8 cellular contexts compared by ENCODE assay signal in genomic region chr16:2155091-2156024, GRCh38. TPM values are rescaled to one million over a fixed set of nuclear protein-coding genes. Genes with fewer than 3 reads are reported as not detected.
DNase-seq lines count a peak whose midpoint lies in the region; ATAC-seq, FAIRE-seq and TF ChIP-seq lines count a peak whose summit lies in the region.

Gene TRAF7, plus strand, starts transcription at chr16:2155782. Its CDS starts 8,139 bp downstream, at chr16:2163921.

- H3K27ac ChIP-seq in pancreas (peak within 1 kb of the TSS; percentile 55 to 79 (median 70)), tibial artery (peak within 1 kb of the TSS; percentile 78 to 84)

- peak within 1 kb of the TSS; percentile 92 for H3K4me3 ChIP-seq in GM12875 (ENCODE audit: low read depth, low read length)
- H3K4me3 ChIP-seq in adipocyte (ENCODE audit: low read length), result peak within 1 kb of the TSS; percentile 99
- H3K4me3 ChIP-seq in pancreas, result peak within 1 kb of the TSS; percentile 48 to 86 (median 58)
- peak within 1 kb of the TSS; percentile 71 to 78 for H3K4me3 ChIP-seq in tibial artery

- peak within 1 kb of the TSS; percentile 100 for H3K9ac ChIP-seq in adipocyte (ENCODE audit: low read length)

- FAIRE-seq in pancreas (lab: Jason Lieb, UNC), result peak; percentile 98

- H3K36me3 ChIP-seq in adipocyte (ENCODE audit: control insufficient read depth, insufficient read depth, low read length, severe bottlenecking) (peaks cover 13% of the 10 kb centered on the region), pancreas (no peaks in the 10 kb centered on the region), tibial artery (peaks cover 0 to 11% (median 0%) of the 10 kb centered on the region in 3 donors)

- intact Hi-C loops in Right ventricle myocardium superior (cut with DNase I), result no loop called here
- intact Hi-C loops in pancreas (cut with DNase I), result no loop called here
- intact Hi-C loops in tibial artery (cut with DNase I; ENCODE audit: low total_unique reads), result no loop called here

- DNase-seq in NCI-H1436 (lab: John Stamatoyannopoulos, UW) (peak; percentile 99), T follicular helper cell (ENCODE audit: low read depth) (peak; percentile 96), adipocyte (ENCODE audit: low read depth) (peak; percentile 100), Right ventricle myocardium superior (peak; percentile 99), pancreas (peak; percentile 97 to 100 (median 99)), tibial artery (peak; percentile 99 to 100)

- WGBS in pancreas, 2 donors, result 0 to 1% methylated on average over 78 to 98 of the region's 103 CpGs

- H3K4me1 ChIP-seq in adipocyte (ENCODE audit: control insufficient read depth, insufficient read depth, low read length) (peaks cover 68% of the 10 kb centered on the region), pancreas (peaks cover 32 to 43% (median 41%) of the 10 kb centered on the region in 3 donors), tibial artery (peaks cover 0 to 89% (median 73%) of the 10 kb centered on the region in 4 donors)

- ATAC-seq in HG02798 (IDR thresholded peaks at IDR 0.05; ENCODE audit: poor library complexity, unreplicated experiment) (peak; percentile 86), Right ventricle myocardium superior (ENCODE audit: poor library complexity) (peak; percentile 91), pancreas (peak; percentile 77 to 86 (median 80))

- no peaks in the 10 kb centered on the region for H3K9me3 ChIP-seq in adipocyte (ENCODE audit: control insufficient read depth, low read length)
- no peaks in the 10 kb centered on the region for H3K9me3 ChIP-seq in pancreas
- H3K9me3 ChIP-seq in tibial artery, result no peaks in the 10 kb centered on the region

- no peaks in the 10 kb centered on the region for H3K27me3 ChIP-seq in adipocyte (replicated peaks; ENCODE audit: control insufficient read depth, insufficient read depth, low read length)
- H3K27me3 ChIP-seq in pancreas, result no peaks in the 10 kb centered on the region
- H3K27me3 ChIP-seq in tibial artery, result no peaks in the 10 kb centered on the region

- TF ChIP-seq CTCF in GM12875 (IDR thresholded peaks at IDR 0.05; ENCODE audit: borderline replicate concordance, insufficient read depth, low read depth, low read length), result no peak
- TF ChIP-seq CTCF in pancreas (IDR thresholded peaks at IDR 0.05), result no peak
- peak in 1 of 2 experiments; percentile 20 for TF ChIP-seq CTCF in tibial artery (IDR thresholded peaks at IDR 0.05)

RNA-seq across cellular contexts. Expression of gene TRAF7, which starts in this region (rescaled TPM):
- total RNA-seq in Right ventricle myocardium superior (23.4 TPM), pancreas (10 to 100 TPM; 25.3 to 45.1 (median 40.8) TPM)
- 10 to 100 TPM; 24.5 to 30.1 TPM for polyA plus RNA-seq in pancreas

Comparison
In these comparisons a context has a peak if more than half of its experiments do, and no peak if none do; other contexts are left out.
1. Peak in every context shown above with its lines: DNase-seq, ATAC-seq, H3K4me3 ChIP-seq and H3K27ac ChIP-seq.